8 cellular contexts compared by ENCODE assay signal in genomic region chr10:49518982-49519578, GRCh38. TPM values are rescaled to one million over a fixed set of nuclear protein-coding genes. Genes with fewer than 3 reads are reported as not detected.
DNase-seq lines count a peak whose midpoint lies in the region; ATAC-seq and TF ChIP-seq lines count a peak whose summit lies in the region.

No MANE protein-coding gene starts in this region.

- DNase-seq in stimulated activated CD4-positive, alpha-beta T cell treated with anti-CD3 and anti-CD28 coated beads, Interleukin-4, amount 100 ng/mL, for 24 hours: peak; percentile 24
- no peak for DNase-seq in stimulated activated CD4-positive, alpha-beta T cell treated with anti-CD3 and anti-CD28 coated beads, Interleukin-4, amount 100 ng/mL, for 4 hours
- peak; percentile 71 for DNase-seq in HT-29 (ENCODE audit: low spot score)
- peak; percentile 35 for DNase-seq in epidermal melanocyte (ENCODE audit: insufficient read length, low spot score)
- DNase-seq in myocyte (ENCODE audit: low read depth): peak; percentile 67
- DNase-seq in activated effector memory CD4-positive, alpha-beta T cell treated with Interleukin-2 at 50 U/mL for 16 hours: no peak

- ATAC-seq in SK-N-SH treated with all-trans-retinoic acid at 6 μM for 48 hours (peak; percentile 91), GM18907 (IDR thresholded peaks at IDR 0.05; ENCODE audit: unreplicated experiment) (no peak)

TF ChIP-seq in SK-N-SH treated with all-trans-retinoic acid at 6 μM for 48 hours, 23 proteins besides CTCF, POLR2A, EP300 and RAD21:
- no peak for TF ChIP-seq RARB (CRISPR knock-in tag; IDR thresholded peaks at IDR 0.05)
- no peak for TF ChIP-seq BACH2 (CRISPR knock-in tag; IDR thresholded peaks at IDR 0.05; ENCODE audit: borderline replicate concordance)
- no peak for TF ChIP-seq GLIS3 (CRISPR knock-in tag; IDR thresholded peaks at IDR 0.05)
- TF ChIP-seq CSDC2 (CRISPR knock-in tag; IDR thresholded peaks at IDR 0.05): no peak
TF ChIP-seq in SK-N-SH treated with all-trans-retinoic acid at 6 μM for 48 hours: peak in this region for 0.

RNA-seq across cellular contexts. Expression of gene ERCC6, which starts 19.8 kb away (rescaled TPM):
- 4.2 and 5.3 TPM in 2 replicates for total RNA-seq in HT-29 (2014; rRNA removed; shearing (Covaris generic))
- 11.2 and 11.8 TPM in 2 replicates for total RNA-seq in myocyte
- 10.3 TPM for polyA plus RNA-seq in myocyte (2012)

Comparison
In these comparisons a context has a peak if more than half of its experiments do, and no peak if none do; other contexts are left out.
1. DNase-seq: peak in stimulated activated CD4-positive, alpha-beta T cell treated with anti-CD3 and anti-CD28 coated beads, Interleukin-4, amount 100 ng/mL, for 24 hours (single experiment), HT-29 (single experiment), epidermal melanocyte (single experiment) and myocyte (single experiment); none in stimulated activated CD4-positive, alpha-beta T cell treated with anti-CD3 and anti-CD28 coated beads, Interleukin-4, amount 100 ng/mL, for 4 hours (0 of 2) and activated effector memory CD4-positive, alpha-beta T cell treated with Interleukin-2 at 50 U/mL for 16 hours (single experiment).